Comparison of ENCODE assay signal across 1 cellular context in genomic region chr3:170908235-170909116, GRCh38.
TF ChIP-seq lines count a peak whose summit lies in the region.

Gene EIF5A2 (minus strand): TSS chr3:170908637. CDS start chr3:170907806, 831 bp downstream.

TF ChIP-seq in WTC11, 78 proteins besides CTCF, POLR2A, EP300 and RAD21 (continued from another document):
- peak; percentile 100 for TF ChIP-seq MAX (CRISPR knock-in tag; IDR thresholded peaks at IDR 0.05)
